27 cellular contexts compared by ENCODE assay signal in the genomic region with DNA sequence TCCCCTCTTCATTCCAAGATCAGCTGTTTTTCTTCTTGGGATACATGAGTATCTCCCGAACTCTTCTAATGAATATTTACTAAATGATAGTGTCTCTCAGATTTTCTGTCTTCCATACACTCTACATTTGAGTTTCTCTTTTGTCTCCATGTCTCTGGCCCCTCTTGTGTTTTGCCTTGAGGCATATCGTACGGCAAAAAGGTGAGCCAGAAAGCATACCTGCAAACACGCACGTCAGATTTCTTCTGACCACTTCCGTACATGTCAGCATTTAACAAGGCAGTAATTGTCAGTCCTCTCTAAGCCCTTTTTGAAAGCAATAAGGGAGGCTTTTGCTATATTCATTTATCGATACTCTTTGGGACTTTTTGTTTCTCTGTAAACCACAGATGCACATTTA.
"Had no signal": no experiment of that assay in that cellular context is flagged by ENCODE, and none has a peak within 500 bp of the region (broad histone marks: within the 10 kb centered on the region; RNA-seq: fewer than 3 reads in every experiment).

No MANE protein-coding gene starts in this region.

- H3K4me3 ChIP-seq: body of pancreas, gastrocnemius medialis, mucosa of descending colon, tibial artery had no signal

- H3K27ac Mint-ChIP-seq: activated CD4-positive, alpha-beta T cell treated with anti-CD3 and anti-CD28 coated beads, Interleukin-2, amount 10 ng/mL, durations not matched to agents 7 days and 5 days; activated CD8-positive, alpha-beta T cell treated with anti-CD3 and anti-CD28 coated beads for 36 hours; activated naive CD8-positive, alpha-beta T cell treated with anti-CD3 and anti-CD28 coated beads, Interleukin-2, amount 50 U/mL, for 24 hours; activated T-helper 1 cell treated with anti-CD3 and anti-CD28 coated beads, Interleukin-12 subunit alpha, Interleukin-12 subunit beta, Interleukin-2, Interleukin-4 antibody, amounts not matched to agents 30 ng/mL and 10 ng/mL and 1 ng/mL, durations not matched to agents 14 hours and 24 hours and 36 hours; naive B cell; stimulated activated naive CD8-positive, alpha-beta T cell treated with anti-CD3 and anti-CD28 coated beads, Interleukin-15, Interleukin-2, amounts not matched to agents 100 ng/mL and 50 ng/mL, for 24 hours; T-cell; T-helper 2 cell treated with Interferon-gamma antibody and Interleukin-4, amounts not matched to agents 5 μg/mL and 100 μg/mL, for 36 hours had no signal

- H3K9me3 ChIP-seq: body of pancreas, gastrocnemius medialis, mucosa of descending colon, tibial artery had no signal

- H3K4me3 Mint-ChIP-seq: activated CD4-positive, alpha-beta T cell treated with anti-CD3 and anti-CD28 coated beads, Interleukin-2, amount 10 ng/mL, durations not matched to agents 7 days and 5 days; activated CD8-positive, alpha-beta T cell treated with anti-CD3 and anti-CD28 coated beads for 36 hours; activated naive CD8-positive, alpha-beta T cell treated with anti-CD3 and anti-CD28 coated beads, Interleukin-2, amount 50 U/mL, for 24 hours; activated T-helper 1 cell treated with anti-CD3 and anti-CD28 coated beads, Interleukin-12 subunit alpha, Interleukin-12 subunit beta, Interleukin-2, Interleukin-4 antibody, amounts not matched to agents 30 ng/mL and 10 ng/mL and 1 ng/mL, durations not matched to agents 14 hours and 24 hours and 36 hours; naive B cell; stimulated activated naive CD8-positive, alpha-beta T cell treated with anti-CD3 and anti-CD28 coated beads, Interleukin-15, Interleukin-2, amounts not matched to agents 100 ng/mL and 50 ng/mL, for 24 hours; T-cell; T-helper 2 cell treated with Interferon-gamma antibody and Interleukin-4, amounts not matched to agents 5 μg/mL and 100 μg/mL, for 36 hours had no signal

- H3K27ac ChIP-seq: body of pancreas, gastrocnemius medialis, WERI-Rb-1 had no signal

- DNase-seq: activated CD4-positive, alpha-beta T cell treated with anti-CD3 and anti-CD28 coated beads, Interleukin-2, amount 10 ng/mL, durations not matched to agents 7 days and 5 days; activated CD4-positive, CD25-positive, alpha-beta regulatory T cell treated with anti-CD3 and anti-CD28 coated beads, Interleukin-2, amount 50 U/mL, for 72 hours; activated CD8-positive, alpha-beta T cell treated with anti-CD3 and anti-CD28 coated beads for 36 hours; activated gamma-delta T cell; activated naive CD4-positive, alpha-beta T cell treated with anti-CD3 and anti-CD28 coated beads, Interleukin-2, amount 50 U/mL, for 16 hours; activated naive CD8-positive, alpha-beta T cell treated with anti-CD3 and anti-CD28 coated beads, Interleukin-2, amount 50 U/mL, for 24 hours; body of pancreas; dermis blood vessel endothelial cell; effector CD8-positive, alpha-beta T cell; gastrocnemius medialis; left ventricle myocardium superior; mucosa of descending colon; naive B cell; occipital lobe; stimulated activated CD4-positive, alpha-beta T cell treated with anti-CD3 and anti-CD28 coated beads, Interleukin-12 subunit alpha, Interleukin-12 subunit beta, amount 100 ng/mL, for 4 hours; stimulated activated CD4-positive, alpha-beta T cell treated with anti-CD3 and anti-CD28 coated beads, Interleukin-4, amount 100 ng/mL, for 4 hours; substantia nigra; T-cell; tibial artery; WERI-Rb-1 had no signal

- H3K36me3 ChIP-seq: WERI-Rb-1 had no signal

- FAIRE-seq: islet of Langerhans, TTC549, urothelium cell line had no signal

- H3K9me3 Mint-ChIP-seq: activated CD4-positive, alpha-beta T cell treated with anti-CD3 and anti-CD28 coated beads, Interleukin-2, amount 10 ng/mL, durations not matched to agents 7 days and 5 days; activated CD8-positive, alpha-beta T cell treated with anti-CD3 and anti-CD28 coated beads for 36 hours; activated naive CD8-positive, alpha-beta T cell treated with anti-CD3 and anti-CD28 coated beads, Interleukin-2, amount 50 U/mL, for 24 hours; activated T-helper 1 cell treated with anti-CD3 and anti-CD28 coated beads, Interleukin-12 subunit alpha, Interleukin-12 subunit beta, Interleukin-2, Interleukin-4 antibody, amounts not matched to agents 30 ng/mL and 10 ng/mL and 1 ng/mL, durations not matched to agents 14 hours and 24 hours and 36 hours; naive B cell; stimulated activated naive CD8-positive, alpha-beta T cell treated with anti-CD3 and anti-CD28 coated beads, Interleukin-15, Interleukin-2, amounts not matched to agents 100 ng/mL and 50 ng/mL, for 24 hours; T-cell; T-helper 2 cell treated with Interferon-gamma antibody and Interleukin-4, amounts not matched to agents 5 μg/mL and 100 μg/mL, for 36 hours had no signal

- H3K27me3 ChIP-seq: body of pancreas, gastrocnemius medialis, tibial artery had no signal

- H3K27me3 Mint-ChIP-seq: activated CD4-positive, alpha-beta T cell treated with anti-CD3 and anti-CD28 coated beads, Interleukin-2, amount 10 ng/mL, durations not matched to agents 7 days and 5 days; activated CD8-positive, alpha-beta T cell treated with anti-CD3 and anti-CD28 coated beads for 36 hours; activated naive CD8-positive, alpha-beta T cell treated with anti-CD3 and anti-CD28 coated beads, Interleukin-2, amount 50 U/mL, for 24 hours; naive B cell; stimulated activated naive CD8-positive, alpha-beta T cell treated with anti-CD3 and anti-CD28 coated beads, Interleukin-15, Interleukin-2, amounts not matched to agents 100 ng/mL and 50 ng/mL, for 24 hours; T-cell had no signal

- H3K4me1 ChIP-seq: body of pancreas, gastrocnemius medialis had no signal

- ATAC-seq: activated CD8-positive, alpha-beta T cell treated with anti-CD3 and anti-CD28 coated beads for 36 hours; activated naive CD8-positive, alpha-beta T cell treated with anti-CD3 and anti-CD28 coated beads, Interleukin-2, amount 50 U/mL, for 24 hours; body of pancreas; esophagus mucosa; gastrocnemius medialis; left ventricle myocardium superior; mucosa of descending colon; T-cell had no signal

- H3K4me1 Mint-ChIP-seq: activated CD4-positive, alpha-beta T cell treated with anti-CD3 and anti-CD28 coated beads, Interleukin-2, amount 10 ng/mL, durations not matched to agents 7 days and 5 days; activated naive CD8-positive, alpha-beta T cell treated with anti-CD3 and anti-CD28 coated beads, Interleukin-2, amount 50 U/mL, for 24 hours; naive B cell; T-cell had no signal
